2 cellular contexts compared by ENCODE assay signal in the genomic region with DNA sequence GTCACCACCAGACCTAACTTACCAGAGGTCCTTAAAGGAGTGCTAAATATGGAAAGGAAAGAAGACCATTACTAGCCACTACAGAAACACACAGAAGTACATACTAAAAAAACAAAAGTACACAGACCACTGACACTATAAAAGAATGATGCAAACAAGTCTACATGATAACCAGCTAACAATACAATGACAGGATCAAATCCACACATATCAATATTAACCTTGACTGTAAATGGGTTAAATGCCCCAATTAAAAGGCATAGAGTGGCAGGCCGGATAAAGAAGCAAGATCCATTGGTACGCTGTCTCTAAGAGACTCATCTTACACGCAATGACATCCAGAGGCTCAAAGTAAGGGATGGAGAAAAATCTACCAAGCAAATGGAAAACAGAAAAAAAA.
TF ChIP-seq lines count a peak whose summit lies in the region.

No MANE protein-coding gene starts in this region.

TF ChIP-seq in GM23338, 12 proteins besides CTCF, POLR2A, EP300 and RAD21 (continues in another document):
- TF ChIP-seq EZH2phosphoT487 (IDR thresholded peaks at IDR 0.05; ENCODE audit: unreplicated experiment) (no peak), ZNF114 (CRISPR knock-in tag; IDR thresholded peaks at IDR 0.05) (no peak), EZH2 (IDR thresholded peaks at IDR 0.05; ENCODE audit: low read depth, unreplicated experiment) (no peak), ETS1 (IDR thresholded peaks at IDR 0.05) (no peak), NANOG (IDR thresholded peaks at IDR 0.05; ENCODE audit: borderline replicate concordance) (no peak), CREB1 (CRISPR knock-in tag; IDR thresholded peaks at IDR 0.05; ENCODE audit: low read depth) (no peak), POLR2AphosphoS5 (IDR thresholded peaks at IDR 0.05; ENCODE audit: low read depth) (no peak), ZNF331 (CRISPR knock-in tag; IDR thresholded peaks at IDR 0.05; ENCODE audit: low read depth) (no peak)
- TF ChIP-seq, protein P1, sequence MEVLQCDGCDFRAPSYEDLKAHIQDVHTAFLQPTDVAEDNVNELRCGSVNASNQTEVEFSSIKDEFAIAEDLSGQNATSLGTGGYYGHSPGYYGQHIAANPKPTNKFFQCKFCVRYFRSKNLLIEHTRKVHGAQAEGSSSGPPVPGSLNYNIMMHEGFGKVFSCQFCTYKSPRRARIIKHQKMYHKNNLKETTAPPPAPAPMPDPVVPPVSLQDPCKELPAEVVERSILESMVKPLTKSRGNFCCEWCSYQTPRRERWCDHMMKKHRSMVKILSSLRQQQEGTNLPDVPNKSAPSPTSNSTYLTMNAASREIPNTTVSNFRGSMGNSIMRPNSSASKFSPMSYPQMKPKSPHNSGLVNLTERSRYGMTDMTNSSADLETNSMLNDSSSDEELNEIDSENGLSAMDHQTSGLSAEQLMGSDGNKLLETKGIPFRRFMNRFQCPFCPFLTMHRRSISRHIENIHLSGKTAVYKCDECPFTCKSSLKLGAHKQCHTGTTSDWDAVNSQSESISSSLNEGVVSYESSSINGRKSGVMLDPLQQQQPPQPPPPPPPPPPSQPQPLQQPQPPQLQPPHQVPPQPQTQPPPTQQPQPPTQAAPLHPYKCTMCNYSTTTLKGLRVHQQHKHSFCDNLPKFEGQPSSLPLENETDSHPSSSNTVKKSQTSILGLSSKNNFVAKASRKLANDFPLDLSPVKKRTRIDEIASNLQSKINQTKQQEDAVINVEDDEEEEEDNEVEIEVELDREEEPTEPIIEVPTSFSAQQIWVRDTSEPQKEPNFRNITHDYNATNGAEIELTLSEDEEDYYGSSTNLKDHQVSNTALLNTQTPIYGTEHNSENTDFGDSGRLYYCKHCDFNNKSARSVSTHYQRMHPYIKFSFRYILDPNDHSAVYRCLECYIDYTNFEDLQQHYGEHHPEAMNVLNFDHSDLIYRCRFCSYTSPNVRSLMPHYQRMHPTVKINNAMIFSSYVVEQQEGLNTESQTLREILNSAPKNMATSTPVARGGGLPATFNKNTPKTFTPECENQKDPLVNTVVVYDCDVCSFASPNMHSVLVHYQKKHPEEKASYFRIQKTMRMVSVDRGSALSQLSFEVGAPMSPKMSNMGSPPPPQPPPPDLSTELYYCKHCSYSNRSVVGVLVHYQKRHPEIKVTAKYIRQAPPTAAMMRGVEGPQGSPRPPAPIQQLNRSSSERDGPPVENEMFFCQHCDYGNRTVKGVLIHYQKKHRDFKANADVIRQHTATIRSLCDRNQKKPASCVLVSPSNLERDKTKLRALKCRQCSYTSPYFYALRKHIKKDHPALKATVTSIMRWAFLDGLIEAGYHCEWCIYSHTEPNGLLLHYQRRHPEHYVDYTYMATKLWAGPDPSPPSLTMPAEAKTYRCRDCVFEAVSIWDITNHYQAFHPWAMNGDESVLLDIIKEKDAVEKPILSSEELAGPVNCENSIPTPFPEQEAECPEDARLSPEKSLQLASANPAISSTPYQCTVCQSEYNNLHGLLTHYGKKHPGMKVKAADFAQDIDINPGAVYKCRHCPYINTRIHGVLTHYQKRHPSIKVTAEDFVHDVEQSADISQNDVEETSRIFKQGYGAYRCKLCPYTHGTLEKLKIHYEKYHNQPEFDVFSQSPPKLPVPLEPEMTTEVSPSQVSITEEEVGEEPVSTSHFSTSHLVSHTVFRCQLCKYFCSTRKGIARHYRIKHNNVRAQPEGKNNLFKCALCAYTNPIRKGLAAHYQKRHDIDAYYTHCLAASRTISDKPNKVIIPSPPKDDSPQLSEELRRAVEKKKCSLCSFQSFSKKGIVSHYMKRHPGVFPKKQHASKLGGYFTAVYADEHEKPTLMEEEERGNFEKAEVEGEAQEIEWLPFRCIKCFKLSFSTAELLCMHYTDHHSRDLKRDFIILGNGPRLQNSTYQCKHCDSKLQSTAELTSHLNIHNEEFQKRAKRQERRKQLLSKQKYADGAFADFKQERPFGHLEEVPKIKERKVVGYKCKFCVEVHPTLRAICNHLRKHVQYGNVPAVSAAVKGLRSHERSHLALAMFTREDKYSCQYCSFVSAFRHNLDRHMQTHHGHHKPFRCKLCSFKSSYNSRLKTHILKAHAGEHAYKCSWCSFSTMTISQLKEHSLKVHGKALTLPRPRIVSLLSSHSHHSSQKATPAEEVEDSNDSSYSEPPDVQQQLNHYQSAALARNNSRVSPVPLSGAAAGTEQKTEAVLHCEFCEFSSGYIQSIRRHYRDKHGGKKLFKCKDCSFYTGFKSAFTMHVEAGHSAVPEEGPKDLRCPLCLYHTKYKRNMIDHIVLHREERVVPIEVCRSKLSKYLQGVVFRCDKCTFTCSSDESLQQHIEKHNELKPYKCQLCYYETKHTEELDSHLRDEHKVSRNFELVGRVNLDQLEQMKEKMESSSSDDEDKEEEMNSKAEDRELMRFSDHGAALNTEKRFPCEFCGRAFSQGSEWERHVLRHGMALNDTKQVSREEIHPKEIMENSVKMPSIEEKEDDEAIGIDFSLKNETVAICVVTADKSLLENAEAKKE (CRISPR knock-in tag; IDR thresholded peaks at IDR 0.05) = no peak
- TF ChIP-seq, protein P2, sequence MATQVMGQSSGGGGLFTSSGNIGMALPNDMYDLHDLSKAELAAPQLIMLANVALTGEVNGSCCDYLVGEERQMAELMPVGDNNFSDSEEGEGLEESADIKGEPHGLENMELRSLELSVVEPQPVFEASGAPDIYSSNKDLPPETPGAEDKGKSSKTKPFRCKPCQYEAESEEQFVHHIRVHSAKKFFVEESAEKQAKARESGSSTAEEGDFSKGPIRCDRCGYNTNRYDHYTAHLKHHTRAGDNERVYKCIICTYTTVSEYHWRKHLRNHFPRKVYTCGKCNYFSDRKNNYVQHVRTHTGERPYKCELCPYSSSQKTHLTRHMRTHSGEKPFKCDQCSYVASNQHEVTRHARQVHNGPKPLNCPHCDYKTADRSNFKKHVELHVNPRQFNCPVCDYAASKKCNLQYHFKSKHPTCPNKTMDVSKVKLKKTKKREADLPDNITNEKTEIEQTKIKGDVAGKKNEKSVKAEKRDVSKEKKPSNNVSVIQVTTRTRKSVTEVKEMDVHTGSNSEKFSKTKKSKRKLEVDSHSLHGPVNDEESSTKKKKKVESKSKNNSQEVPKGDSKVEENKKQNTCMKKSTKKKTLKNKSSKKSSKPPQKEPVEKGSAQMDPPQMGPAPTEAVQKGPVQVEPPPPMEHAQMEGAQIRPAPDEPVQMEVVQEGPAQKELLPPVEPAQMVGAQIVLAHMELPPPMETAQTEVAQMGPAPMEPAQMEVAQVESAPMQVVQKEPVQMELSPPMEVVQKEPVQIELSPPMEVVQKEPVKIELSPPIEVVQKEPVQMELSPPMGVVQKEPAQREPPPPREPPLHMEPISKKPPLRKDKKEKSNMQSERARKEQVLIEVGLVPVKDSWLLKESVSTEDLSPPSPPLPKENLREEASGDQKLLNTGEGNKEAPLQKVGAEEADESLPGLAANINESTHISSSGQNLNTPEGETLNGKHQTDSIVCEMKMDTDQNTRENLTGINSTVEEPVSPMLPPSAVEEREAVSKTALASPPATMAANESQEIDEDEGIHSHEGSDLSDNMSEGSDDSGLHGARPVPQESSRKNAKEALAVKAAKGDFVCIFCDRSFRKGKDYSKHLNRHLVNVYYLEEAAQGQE (IDR thresholded peaks at IDR 0.05; ENCODE audit: unreplicated experiment) = no peak

TF ChIP-seq in IMR-90, 13 proteins besides CTCF, POLR2A, EP300 and RAD21:
- no peak for TF ChIP-seq CHD1 (IDR thresholded peaks at IDR 0.05; ENCODE audit: low read depth, low read length)
- no peak for TF ChIP-seq CEBPB (IDR thresholded peaks at IDR 0.05; ENCODE audit: low read depth, low read length)
- no peak for TF ChIP-seq RCOR1 (IDR thresholded peaks at IDR 0.05; ENCODE audit: insufficient replicate concordance, low read length)
- no peak for TF ChIP-seq NFE2L2 (IDR thresholded peaks at IDR 0.05; ENCODE audit: low read depth, low read length)
- no peak for TF ChIP-seq BHLHE40 (IDR thresholded peaks at IDR 0.05; ENCODE audit: low read depth, low read length)
- no peak for TF ChIP-seq FOS (IDR thresholded peaks at IDR 0.05; ENCODE audit: low read depth, low read length)
- TF ChIP-seq SMC3 (IDR thresholded peaks at IDR 0.05; ENCODE audit: low read depth, low read length) = no peak
- TF ChIP-seq, protein P3, sequence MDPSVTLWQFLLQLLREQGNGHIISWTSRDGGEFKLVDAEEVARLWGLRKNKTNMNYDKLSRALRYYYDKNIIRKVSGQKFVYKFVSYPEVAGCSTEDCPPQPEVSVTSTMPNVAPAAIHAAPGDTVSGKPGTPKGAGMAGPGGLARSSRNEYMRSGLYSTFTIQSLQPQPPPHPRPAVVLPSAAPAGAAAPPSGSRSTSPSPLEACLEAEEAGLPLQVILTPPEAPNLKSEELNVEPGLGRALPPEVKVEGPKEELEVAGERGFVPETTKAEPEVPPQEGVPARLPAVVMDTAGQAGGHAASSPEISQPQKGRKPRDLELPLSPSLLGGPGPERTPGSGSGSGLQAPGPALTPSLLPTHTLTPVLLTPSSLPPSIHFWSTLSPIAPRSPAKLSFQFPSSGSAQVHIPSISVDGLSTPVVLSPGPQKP (IDR thresholded peaks at IDR 0.05; ENCODE audit: borderline replicate concordance, low read depth, low read length) = no peak
- TF ChIP-seq MXI1 (IDR thresholded peaks at IDR 0.05; ENCODE audit: borderline replicate concordance, low read depth, low read length) = no peak
- TF ChIP-seq RFX5 (IDR thresholded peaks at IDR 0.05; ENCODE audit: low read depth, low read length) = no peak
- no peak for TF ChIP-seq MAZ (IDR thresholded peaks at IDR 0.05; ENCODE audit: borderline replicate concordance, low read depth, low read length)
- TF ChIP-seq USF2 (IDR thresholded peaks at IDR 0.05; ENCODE audit: low read depth, low read length) = no peak
- TF ChIP-seq MAFK (IDR thresholded peaks at IDR 0.05; ENCODE audit: low read depth, low read length) = no peak
